8 cellular contexts compared by ENCODE assay signal in genomic region chr16:56964243-56965148, GRCh38. TPM values are rescaled to one million over a fixed set of nuclear protein-coding genes. Genes with fewer than 3 reads are reported as not detected.
DNase-seq lines count a peak whose midpoint lies in the region; ATAC-seq, FAIRE-seq and TF ChIP-seq lines count a peak whose summit lies in the region.

No MANE protein-coding gene starts in this region.

- intact Hi-C loops in heart right ventricle (cut with DNase I) (loop anchor here in 7 of 10 donors (2.0 to 10.0 kb wide), 5 partner anchors 50 to 83 kb away; no protein-coding TSS in a partner anchor), aorta (cut with DNase I) (loop anchor here (10.0 kb wide), 1 partner anchor 80 kb away; no protein-coding TSS in a partner anchor)

- no peak overlapping the region for H3K4me2 ChIP-seq in SU-DHL-6 (ENCODE audit: low read depth, low read length, poor library complexity, severe bottlenecking)

- no peaks in the 10 kb centered on the region for H3F3A ChIP-seq in SU-DHL-6 (ENCODE audit: insufficient read depth)

- H3K9ac ChIP-seq in SU-DHL-6 (ENCODE audit: low read length) = no peak overlapping the region

- no peaks in the 10 kb centered on the region for H4K20me1 ChIP-seq in SU-DHL-6 (ENCODE audit: low read depth, low read length)

- H3K4me1 ChIP-seq in heart right ventricle (peaks cover 16 to 80% (median 45%) of the 10 kb centered on the region in 9 donors), aorta (ENCODE audit: control insufficient read depth in 1 of 2, insufficient read depth in 2 of 2, low read length in 2 of 2) (no peaks in the 10 kb centered on the region)

- ATAC-seq in activated naive CD4-positive, alpha-beta T cell treated with anti-CD3 and anti-CD28 coated beads, Interleukin-2, amount 50 U/mL, for 72 hours = peak; percentile 92 to 93
- ATAC-seq in heart right ventricle (peak; percentile 35 to 78 (median 64)), aorta (ENCODE audit: low FRiP score) (peak; percentile 75)

- H3K9me3 Mint-ChIP-seq in activated naive CD4-positive, alpha-beta T cell treated with anti-CD3 and anti-CD28 coated beads, Interleukin-2, amount 50 U/mL, for 72 hours = no peaks in the 10 kb centered on the region

- DNase-seq in NCI-H748 (lab: John Stamatoyannopoulos, UW; ENCODE audit: unreplicated experiment) (peak; percentile 19), NCI-H748 treated with DMSO at 0.1 percent for 48 hours (lab: John Stamatoyannopoulos, UW) (no peak), HTR-8/SVneo (ENCODE audit: insufficient read length, low spot score) (peak; percentile 75), heart right ventricle (peak; percentile 90), pulmonary artery endothelial cell (ENCODE audit: low read depth, low spot score) (peak; percentile 30), aorta (peak; percentile 93 to 96)
- peak; percentile 88 to 100 for DNase-seq in activated naive CD4-positive, alpha-beta T cell treated with anti-CD3 and anti-CD28 coated beads, Interleukin-2, amount 50 U/mL, for 72 hours (ENCODE audit: low spot score in 2 of 2)

- no peaks in the 10 kb centered on the region for H3K36me3 ChIP-seq in SU-DHL-6 (ENCODE audit: low read length)
- no peaks in the 10 kb centered on the region for H3K36me3 ChIP-seq in heart right ventricle
- H3K36me3 ChIP-seq in aorta (ENCODE audit: control insufficient read depth in 1 of 2, insufficient read depth in 2 of 2, low read length in 1 of 2) = no peaks in the 10 kb centered on the region

- peak overlapping the region; percentile 57 to 79 for H3K27ac Mint-ChIP-seq in activated naive CD4-positive, alpha-beta T cell treated with anti-CD3 and anti-CD28 coated beads, Interleukin-2, amount 50 U/mL, for 72 hours

- FAIRE-seq in HTR-8/SVneo (lab: Jason Lieb, UNC) = peak; percentile 78

- H2AFZ ChIP-seq in SU-DHL-6 (ENCODE audit: low read depth, low read length, severe bottlenecking) = peak overlapping the region; percentile 65

- H3K79me2 ChIP-seq in SU-DHL-6 (ENCODE audit: insufficient read depth, low read length) = no peaks in the 10 kb centered on the region

- no peaks in the 10 kb centered on the region for H3K9me2 ChIP-seq in SU-DHL-6 (replicated peaks; ENCODE audit: insufficient read depth, low read length)

- TF ChIP-seq CTCF in SU-DHL-6 (IDR thresholded peaks at IDR 0.05; ENCODE audit: insufficient read depth, low read length, poor library complexity, severe bottlenecking) (peak; percentile 100), heart right ventricle (IDR thresholded peaks at IDR 0.05) (peak; percentile 81 to 99 (median 94))

- 49 to 55% methylated on average over 30 of the region's 30 CpGs for WGBS in heart right ventricle, 2 donors
- WGBS in aorta, 2 donors = 52 to 54% methylated on average over 30 of the region's 30 CpGs

- H3K27me3 ChIP-seq in SU-DHL-6 (ENCODE audit: low read length) (no peaks in the 10 kb centered on the region), heart right ventricle (no peaks in the 10 kb centered on the region), aorta (ENCODE audit: control insufficient read depth in 1 of 2, insufficient read depth in 2 of 2, low read length in 1 of 2) (no peaks in the 10 kb centered on the region)

- H3K4me3 ChIP-seq in SU-DHL-6 (ENCODE audit: insufficient read depth, low read length, poor library complexity, severe bottlenecking) = no peak overlapping the region
- no peak overlapping the region for H3K4me3 ChIP-seq in heart right ventricle
- no peak overlapping the region for H3K4me3 ChIP-seq in aorta (ENCODE audit: low read length in 2 of 2)

- H3K27ac ChIP-seq in SU-DHL-6 (ENCODE audit: low read depth, low read length) (no peak overlapping the region), heart right ventricle (peak overlapping the region in 5 of 10 donors; percentile 0 to 71 (median 48)), aorta (ENCODE audit: low read depth in 1 of 2, low read length in 2 of 2) (no peak overlapping the region)

- H3K9me3 ChIP-seq in SU-DHL-6 (ENCODE audit: insufficient read depth, low read length) = no peaks in the 10 kb centered on the region
- no peaks in the 10 kb centered on the region for H3K9me3 ChIP-seq in heart right ventricle
- H3K9me3 ChIP-seq in aorta (ENCODE audit: control insufficient read depth, low read length) = no peaks in the 10 kb centered on the region

- H3K36me3 Mint-ChIP-seq in activated naive CD4-positive, alpha-beta T cell treated with anti-CD3 and anti-CD28 coated beads, Interleukin-2, amount 50 U/mL, for 72 hours = no peaks in the 10 kb centered on the region

RNA-seq across cellular contexts. Expression of gene CETP, which starts 2.7 kb away (rescaled TPM):
- total RNA-seq in activated naive CD4-positive, alpha-beta T cell treated with anti-CD3 and anti-CD28 coated beads, Interleukin-2, amount 50 U/mL, for 72 hours = not detected
- total RNA-seq in heart right ventricle (1 to 10 TPM in 1 of 10 donors, under 1 TPM in 6, not detected in 3; 0.17 to 2.1 (median 0.31) TPM), pulmonary artery endothelial cell (0.14 and 0.33 TPM in 2 replicates), aorta (1 to 10 TPM in 1 of 2 donors, under 1 TPM in 1; 0.49 to 1.3 TPM)
- polyA plus RNA-seq in heart right ventricle (under 1 TPM; 0.15 to 0.32 TPM), aorta (not detected)

RNA-seq across cellular contexts. Expression of gene NLRC5, which starts 24.9 kb away (rescaled TPM):
- total RNA-seq in activated naive CD4-positive, alpha-beta T cell treated with anti-CD3 and anti-CD28 coated beads, Interleukin-2, amount 50 U/mL, for 72 hours = 100 to 1,000 TPM; 231 to 254 TPM
- total RNA-seq in heart right ventricle (10 to 100 TPM in 8 of 10 donors, 1 to 10 TPM in 2; 7.5 to 49.6 (median 13.5) TPM), pulmonary artery endothelial cell (10.2 and 16.8 TPM in 2 replicates), aorta (10 to 100 TPM; 49.3 to 82.9 TPM)
- polyA plus RNA-seq in heart right ventricle (10 to 100 TPM in 1 of 2 donors, 1 to 10 TPM in 1; 6.2 to 26.0 TPM), aorta (10 to 100 TPM in 1 of 2 donors, 1 to 10 TPM in 1; 4.9 to 22.6 TPM)

RNA-seq across cellular contexts. Expression of gene HERPUD1, which starts 32.6 kb away (rescaled TPM):
- 100 to 1,000 TPM; 146 to 175 TPM for total RNA-seq in activated naive CD4-positive, alpha-beta T cell treated with anti-CD3 and anti-CD28 coated beads, Interleukin-2, amount 50 U/mL, for 72 hours
- total RNA-seq in heart right ventricle = 100 to 1,000 TPM; 107 to 175 (median 128) TPM
- polyA plus RNA-seq in heart right ventricle = 100 to 1,000 TPM in 1 of 2 donors, 10 to 100 TPM in 1; 29.6 to 151 TPM
- total RNA-seq in pulmonary artery endothelial cell = 43.6 and 129 TPM in 2 replicates
- 100 to 1,000 TPM; 152 to 173 TPM for total RNA-seq in aorta
- 10 to 100 TPM; 52.5 to 64.1 TPM for polyA plus RNA-seq in aorta
